20 cellular contexts compared by ENCODE assay signal in the genomic region with DNA sequence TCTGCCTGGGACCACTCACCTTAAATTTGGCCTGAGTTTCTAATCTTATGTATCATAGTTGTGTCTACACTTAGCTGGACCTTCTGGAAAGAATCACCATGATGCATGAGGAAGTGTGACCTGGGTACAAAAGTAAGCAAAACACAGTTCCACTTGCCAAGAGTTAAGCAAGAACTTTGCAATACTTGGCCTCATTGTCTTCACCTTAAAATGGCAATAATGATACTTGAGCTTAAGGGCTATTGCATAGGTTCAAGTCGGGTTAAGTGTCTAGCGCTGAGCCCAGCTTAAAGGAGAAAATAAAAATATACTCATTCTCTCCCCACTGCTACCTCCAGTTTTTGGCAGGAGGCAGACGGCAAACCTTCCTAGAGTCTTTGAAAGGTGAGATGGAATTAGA.
"Had no signal": no experiment of that assay in that cellular context is flagged by ENCODE, and none has a peak within 500 bp of the region (broad histone marks: within the 10 kb centered on the region; RNA-seq: fewer than 3 reads in every experiment).

No MANE protein-coding gene starts in this region.

- H3K36me3 ChIP-seq: heart left ventricle, neutrophil, right lobe of liver, tibial nerve had no signal

- H3K9me3 ChIP-seq: heart left ventricle, mucosa of descending colon, neutrophil, psoas muscle, right lobe of liver, testis, tibial nerve had no signal

- H3K4me3 Mint-ChIP-seq: central memory CD8-positive, alpha-beta T cell; naive thymus-derived CD8-positive, alpha-beta T cell; stimulated activated naive B cell treated with anti-CD40 and anti-IgM and Interleukin-4, amounts not matched to agents 10 μg/mL and 1 μg/mL and 100 μg/mL, for 72 hours; stimulated activated naive CD8-positive, alpha-beta T cell treated with anti-CD3 and anti-CD28 coated beads, Interleukin-15, amount 100 ng/mL, for 72 hours had no signal

- H3K27ac ChIP-seq: dorsolateral prefrontal cortex, heart left ventricle, neutrophil, psoas muscle, right lobe of liver, testis, tibial nerve had no signal

- H3K36me3 Mint-ChIP-seq: naive thymus-derived CD8-positive, alpha-beta T cell; stimulated activated naive B cell treated with anti-CD40 and anti-IgM and Interleukin-4, amounts not matched to agents 10 μg/mL and 1 μg/mL and 100 μg/mL, for 72 hours had no signal

- DNase-seq: cortex of kidney; dorsolateral prefrontal cortex; effector CD8-positive, alpha-beta T cell; foreskin melanocyte; heart left ventricle; hippocampal formation; left colon; mucosa of descending colon; naive thymus-derived CD8-positive, alpha-beta T cell; psoas muscle; retina; right lobe of liver; stimulated activated CD4-positive, alpha-beta T cell treated with anti-CD3 and anti-CD28 coated beads, Interleukin-2, amount 100 ng/mL, for 24 hours; stimulated activated CD4-positive, alpha-beta T cell treated with anti-CD3 and anti-CD28 coated beads, Interleukin-4, amount 100 ng/mL, for 4 hours; stimulated activated naive B cell treated with anti-CD40 and anti-IgM and Interleukin-4, amounts not matched to agents 10 μg/mL and 1 μg/mL and 100 μg/mL, for 72 hours; stimulated activated naive CD8-positive, alpha-beta T cell treated with anti-CD3 and anti-CD28 coated beads, Interleukin-15, amount 100 ng/mL, for 72 hours; testis had no signal

- H3K27me3 ChIP-seq: dorsolateral prefrontal cortex, heart left ventricle, neutrophil, right lobe of liver, testis, tibial nerve had no signal

- H3K27me3 Mint-ChIP-seq: central memory CD8-positive, alpha-beta T cell; naive thymus-derived CD8-positive, alpha-beta T cell; stimulated activated naive B cell treated with anti-CD40 and anti-IgM and Interleukin-4, amounts not matched to agents 10 μg/mL and 1 μg/mL and 100 μg/mL, for 72 hours; stimulated activated naive CD8-positive, alpha-beta T cell treated with anti-CD3 and anti-CD28 coated beads, Interleukin-15, amount 100 ng/mL, for 72 hours had no signal

- H3K4me1 Mint-ChIP-seq: central memory CD8-positive, alpha-beta T cell; naive thymus-derived CD8-positive, alpha-beta T cell; stimulated activated naive B cell treated with anti-CD40 and anti-IgM and Interleukin-4, amounts not matched to agents 10 μg/mL and 1 μg/mL and 100 μg/mL, for 72 hours; stimulated activated naive CD8-positive, alpha-beta T cell treated with anti-CD3 and anti-CD28 coated beads, Interleukin-15, amount 100 ng/mL, for 72 hours had no signal

- H3K4me1 ChIP-seq: psoas muscle, right lobe of liver, testis had no signal

- H3K27ac Mint-ChIP-seq: naive thymus-derived CD8-positive, alpha-beta T cell; stimulated activated naive B cell treated with anti-CD40 and anti-IgM and Interleukin-4, amounts not matched to agents 10 μg/mL and 1 μg/mL and 100 μg/mL, for 72 hours; stimulated activated naive CD8-positive, alpha-beta T cell treated with anti-CD3 and anti-CD28 coated beads, Interleukin-15, amount 100 ng/mL, for 72 hours had no signal

- H3K4me3 ChIP-seq: dorsolateral prefrontal cortex, heart left ventricle, mucosa of descending colon, psoas muscle, right lobe of liver, testis, tibial nerve had no signal

- H3K9me3 Mint-ChIP-seq: central memory CD8-positive, alpha-beta T cell; naive thymus-derived CD8-positive, alpha-beta T cell; stimulated activated naive B cell treated with anti-CD40 and anti-IgM and Interleukin-4, amounts not matched to agents 10 μg/mL and 1 μg/mL and 100 μg/mL, for 72 hours; stimulated activated naive CD8-positive, alpha-beta T cell treated with anti-CD3 and anti-CD28 coated beads, Interleukin-15, amount 100 ng/mL, for 72 hours had no signal

- ATAC-seq: heart left ventricle; left colon; mucosa of descending colon; naive thymus-derived CD8-positive, alpha-beta T cell; right lobe of liver; stimulated activated naive B cell treated with anti-CD40 and anti-IgM and Interleukin-4, amounts not matched to agents 10 μg/mL and 1 μg/mL and 100 μg/mL, for 72 hours; stimulated activated naive CD8-positive, alpha-beta T cell treated with anti-CD3 and anti-CD28 coated beads, Interleukin-15, amount 100 ng/mL, for 72 hours had no signal
